Comparison of ENCODE assay signal across 16 cellular contexts in the genomic region with DNA sequence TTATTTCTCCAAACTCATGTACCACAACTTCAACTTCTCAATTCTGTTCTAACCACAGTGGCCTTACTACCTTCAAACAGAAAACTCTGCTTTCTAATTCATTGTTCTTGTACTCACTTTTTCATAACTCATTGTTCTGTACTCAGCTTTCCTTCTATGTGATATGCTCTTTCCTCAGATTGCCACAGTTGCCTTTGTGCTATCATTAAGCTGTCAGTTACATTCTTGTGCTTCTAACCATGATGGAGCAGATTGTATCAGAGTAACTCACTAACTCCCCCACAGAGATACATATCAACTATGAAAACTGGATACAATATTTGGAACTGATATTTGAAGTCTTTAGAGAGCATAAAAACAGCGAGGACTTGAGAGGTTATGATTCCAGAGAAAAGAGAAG.
A peak's percentile ranks its signal among the peaks of the same experiment; 100 is the strongest.
DNase-seq lines count a peak whose midpoint lies in the region; ATAC-seq, FAIRE-seq and TF ChIP-seq lines count a peak whose summit lies in the region.
"Had no signal": no experiment of that assay in that cellular context is flagged by ENCODE, and none has a peak within 500 bp of the region (broad histone marks: within the 10 kb centered on the region; RNA-seq: fewer than 3 reads in every experiment).

No MANE protein-coding gene starts in this region.

- H3K9me3 ChIP-seq in K562 (replicated peaks; ENCODE audit: control insufficient read depth, insufficient read depth, low read depth, low read length) = no peaks in the 10 kb centered on the region; the same call in none of the 2 replicates
- H3K9me3 ChIP-seq: BE2C, Caco-2, HAP-1 had no signal

- no peak overlapping the region for H2AFZ ChIP-seq in K562 (ENCODE audit: low read depth, low read length)

- no peak for TF ChIP-seq RAD21 in K562 (CRISPR knock-in tag; conservative IDR thresholded peaks at IDR 0.05 in 1 of 2, IDR thresholded peaks at IDR 0.05 in 1 of 2)

- no TSS peak for BruUV-seq in K562 (replicated peaks; lab: Mats Ljungman, UMichigan)

- no peaks in the 10 kb centered on the region for H3K9me1 ChIP-seq in K562 (ENCODE audit: control insufficient read depth, insufficient read depth, low read length)

- TF ChIP-seq POLR2A in K562 (conservative IDR thresholded peaks at IDR 0.05) = no peak

- intact Hi-C loops in K562 (cut with micrococcal nuclease) = no loop called here

- FAIRE-seq in K562 (lab: Jason Lieb, UNC) = peak; percentile 61

- H3K4me3 ChIP-seq in K562 = no peak overlapping the region
- H3K4me3 ChIP-seq: HAP-1 had no signal

- no peak overlapping the region for H3K9ac ChIP-seq in K562 (ENCODE audit: insufficient read depth in 1 of 2, low read depth in 2 of 2, low read length in 2 of 2)

- ATAC-seq in K562 (no peak), GM21381 (IDR thresholded peaks at IDR 0.05; ENCODE audit: unreplicated experiment) (no peak), GM18909 (IDR thresholded peaks at IDR 0.05; ENCODE audit: poor library complexity, unreplicated experiment) (no peak)

- DNase-seq in GM03348 (ENCODE audit: low spot score) (peak; percentile 5), NCI-H226 (peak; percentile 10), K562 (ENCODE audit: extremely low read depth in 1 of 4, low spot score in 3 of 4) (no peak), SHP77 (lab: John Stamatoyannopoulos, UW) (no peak)
- DNase-seq in stimulated activated CD4-positive, alpha-beta T cell treated with anti-CD3 and anti-CD28 coated beads, Interleukin-4, amount 100 ng/mL, for 24 hours = no peak
- DNase-seq: BE2C; C1 segment of cervical spinal cord; Caco-2; CD4-positive, CD25-positive, alpha-beta regulatory T cell; CD8-positive, alpha-beta memory T cell; GDM1; KBM-7 had no signal

- H3K27me3 ChIP-seq in K562 (ENCODE audit: control insufficient read depth in 2 of 2, insufficient read depth in 2 of 2, low read length in 2 of 2) = no peaks in the 10 kb centered on the region
- H3K27me3 ChIP-seq: BE2C had no signal

- in situ Hi-C loops in K562 (cut with MboI) = no loop called here

- H3K4me1 ChIP-seq in K562 (replicated peaks in 1 of 2; ENCODE audit: control insufficient read depth in 2 of 2, insufficient read depth in 2 of 2, low read length in 2 of 2) = no peaks in the 10 kb centered on the region
- H3K4me1 ChIP-seq: BE2C, Caco-2 had no signal

- WGBS in K562 (ENCODE audit: insufficient coverage, low coverage, missing lambda C conversion rate) = 0% methylated on average over 1 of the region's 1 CpG

- H3K36me3 ChIP-seq in K562 (ENCODE audit: control insufficient read depth, insufficient read depth, low read length) = no peaks in the 10 kb centered on the region
- H3K36me3 ChIP-seq: BE2C, HAP-1 had no signal

- no peaks in the 10 kb centered on the region for H3K79me2 ChIP-seq in K562 (ENCODE audit: control insufficient read depth, insufficient read depth, low read length)

- TF ChIP-seq CTCF in K562 (IDR thresholded peaks at IDR 0.05 in 2 of 3, conservative IDR thresholded peaks at IDR 0.05 in 1 of 3; ENCODE audit: insufficient read depth in 2 of 3, low read depth in 1 of 3, low read length in 3 of 3) = no peak

- TF ChIP-seq EP300 in K562 (IDR thresholded peaks at IDR 0.05; ENCODE audit: low read length) = no peak

- no peak overlapping the region for H3K27ac ChIP-seq in K562 (ENCODE audit: extremely low read depth, low read depth, low read length)
- H3K27ac ChIP-seq: HL-60 had no signal

- H3K4me2 ChIP-seq in K562 (ENCODE audit: insufficient read depth, low read length) = no peak overlapping the region

- POLR2A ChIA-PET in K562 (lab: Yijun Ruan, JAX) = no interaction called here

- no peaks in the 10 kb centered on the region for H4K20me1 ChIP-seq in K562 (replicated peaks; ENCODE audit: control insufficient read depth, insufficient read depth, low read length)

- CTCF ChIA-PET in K562 (lab: Yijun Ruan, JAX; ENCODE audit: low intra/inter-chr PET ratio) = no interaction called here

TF ChIP-seq in K562, 482 proteins besides CTCF, POLR2A, EP300 and RAD21:
- no peak for TF ChIP-seq TRIM24 (IDR thresholded peaks at IDR 0.05)
- no peak for TF ChIP-seq MCM5 (IDR thresholded peaks at IDR 0.05; ENCODE audit: low read depth)
- TF ChIP-seq MAFK (IDR thresholded peaks at IDR 0.05; ENCODE audit: low read length) = no peak
- no peak for TF ChIP-seq ZBTB11 (CRISPR knock-in tag; IDR thresholded peaks at IDR 0.05)
- TF ChIP-seq RBM14 (IDR thresholded peaks at IDR 0.05; ENCODE audit: borderline replicate concordance, insufficient read depth, low read depth, low read length) = no peak
- no peak for TF ChIP-seq NFYB (IDR thresholded peaks at IDR 0.05; ENCODE audit: extremely low read depth, insufficient read length)
- TF ChIP-seq ZNF12 (CRISPR knock-in tag; IDR thresholded peaks at IDR 0.05) = no peak
- TF ChIP-seq, protein P1, sequence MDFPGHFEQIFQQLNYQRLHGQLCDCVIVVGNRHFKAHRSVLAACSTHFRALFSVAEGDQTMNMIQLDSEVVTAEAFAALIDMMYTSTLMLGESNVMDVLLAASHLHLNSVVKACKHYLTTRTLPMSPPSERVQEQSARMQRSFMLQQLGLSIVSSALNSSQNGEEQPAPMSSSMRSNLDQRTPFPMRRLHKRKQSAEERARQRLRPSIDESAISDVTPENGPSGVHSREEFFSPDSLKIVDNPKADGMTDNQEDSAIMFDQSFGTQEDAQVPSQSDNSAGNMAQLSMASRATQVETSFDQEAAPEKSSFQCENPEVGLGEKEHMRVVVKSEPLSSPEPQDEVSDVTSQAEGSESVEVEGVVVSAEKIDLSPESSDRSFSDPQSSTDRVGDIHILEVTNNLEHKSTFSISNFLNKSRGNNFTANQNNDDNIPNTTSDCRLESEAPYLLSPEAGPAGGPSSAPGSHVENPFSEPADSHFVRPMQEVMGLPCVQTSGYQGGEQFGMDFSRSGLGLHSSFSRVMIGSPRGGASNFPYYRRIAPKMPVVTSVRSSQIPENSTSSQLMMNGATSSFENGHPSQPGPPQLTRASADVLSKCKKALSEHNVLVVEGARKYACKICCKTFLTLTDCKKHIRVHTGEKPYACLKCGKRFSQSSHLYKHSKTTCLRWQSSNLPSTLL (IDR thresholded peaks at IDR 0.05) = no peak
- no peak for TF ChIP-seq ZKSCAN8 (CRISPR knock-in tag; IDR thresholded peaks at IDR 0.05)
- no peak for TF ChIP-seq PRMT5 (CRISPR knock-in tag; IDR thresholded peaks at IDR 0.05)
- TF ChIP-seq TEAD2 (tag; IDR thresholded peaks at IDR 0.05) = no peak
- no peak for TF ChIP-seq ESRRA (IDR thresholded peaks at IDR 0.05; ENCODE audit: borderline replicate concordance, low read depth)
- TF ChIP-seq, protein P2, sequence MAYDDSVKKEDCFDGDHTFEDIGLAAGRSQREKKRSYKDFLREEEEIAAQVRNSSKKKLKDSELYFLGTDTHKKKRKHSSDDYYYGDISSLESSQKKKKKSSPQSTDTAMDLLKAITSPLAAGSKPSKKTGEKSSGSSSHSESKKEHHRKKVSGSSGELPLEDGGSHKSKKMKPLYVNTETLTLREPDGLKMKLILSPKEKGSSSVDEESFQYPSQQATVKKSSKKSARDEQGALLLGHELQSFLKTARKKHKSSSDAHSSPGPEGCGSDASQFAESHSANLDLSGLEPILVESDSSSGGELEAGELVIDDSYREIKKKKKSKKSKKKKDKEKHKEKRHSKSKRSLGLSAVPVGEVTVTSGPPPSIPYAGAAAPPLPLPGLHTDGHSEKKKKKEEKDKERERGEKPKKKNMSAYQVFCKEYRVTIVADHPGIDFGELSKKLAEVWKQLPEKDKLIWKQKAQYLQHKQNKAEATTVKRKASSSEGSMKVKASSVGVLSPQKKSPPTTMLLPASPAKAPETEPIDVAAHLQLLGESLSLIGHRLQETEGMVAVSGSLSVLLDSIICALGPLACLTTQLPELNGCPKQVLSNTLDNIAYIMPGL (CRISPR knock-in tag; IDR thresholded peaks at IDR 0.05) = no peak

Comparison
In these comparisons a context has a peak if more than half of its experiments do, and no peak if none do; other contexts are left out.
1. DNase-seq: peak in GM03348 (single experiment) and NCI-H226 (single experiment); none in K562 (0 of 4), SHP77 (0 of 2) and stimulated activated CD4-positive, alpha-beta T cell treated with anti-CD3 and anti-CD28 coated beads, Interleukin-4, amount 100 ng/mL, for 24 hours (single experiment).